ENCODE assay signal across 33 cellular contexts in genomic region chr22:20843501-20843900, GRCh38. TPM values are rescaled to one million over a fixed set of nuclear protein-coding genes. Genes with fewer than 3 reads are reported as not detected.
DNase-seq lines count a peak whose midpoint lies in the region; ATAC-seq and TF ChIP-seq lines count a peak whose summit lies in the region.
"Had no signal": no experiment of that assay in that cellular context is flagged by ENCODE, and none has a peak within 500 bp of the region (broad histone marks: within the 10 kb centered on the region; RNA-seq: fewer than 3 reads in every experiment).

No MANE protein-coding gene starts in this region.

- H3F3A ChIP-seq in PC-9 (ENCODE audit: insufficient read depth, low read depth) = peaks cover 5% of the 10 kb centered on the region; the same call in 1 of the 2 replicates

- no peak for TF ChIP-seq CTCF in 22Rv1 (IDR thresholded peaks at IDR 0.05)
- no peak for TF ChIP-seq CTCF in PC-9 (conservative IDR thresholded peaks at IDR 0.05)
- no peak for TF ChIP-seq CTCF in left lung (IDR thresholded peaks at IDR 0.05)

- POLR2A ChIA-PET in PC-9 (lab: Charles Lee; ENCODE audit: unreplicated experiment) = no interaction called here

- H3K4me3 ChIP-seq in PC-9 (no peak overlapping the region), left lung (no peak overlapping the region), right cardiac atrium (ENCODE audit: low read length) (no peak overlapping the region)
- H3K4me3 ChIP-seq: A549, cardiac muscle cell, coronary artery, SJCRH30 had no signal

- 24% methylated on average over 2 of the region's 2 CpGs for whole genome bisulfite sequencing in right cardiac atrium

- peaks cover 37% of the 10 kb centered on the region for H3K79me2 ChIP-seq in PC-9 (ENCODE audit: low read depth)

- H3K4me1 ChIP-seq in PC-9 (replicated peaks; ENCODE audit: insufficient read depth) = peaks cover 28% of the 10 kb centered on the region
- peaks cover 0 to 5% of the 10 kb centered on the region in 2 donors for H3K4me1 ChIP-seq in left lung
- H3K4me1 ChIP-seq in right cardiac atrium (ENCODE audit: control insufficient read depth, insufficient read depth, low read length) = peaks cover 6% of the 10 kb centered on the region

- intact Hi-C loops in PC-9 (cut with micrococcal nuclease; ENCODE audit: unreplicated experiment) (no loop called here), left lung (cut with DNase I) (no loop called here), cardiac septum (cut with DNase I) (no loop called here), right cardiac atrium (cut with DNase I) (no loop called here)

- peak overlapping the region; percentile 60 for H3K4me2 ChIP-seq in PC-9
- H3K4me2 ChIP-seq: A549 had no signal

- no peak overlapping the region for H2AFZ ChIP-seq in PC-9

- CTCF ChIA-PET in PC-9 (lab: Charles Lee) = no interaction called here

- H3K9me2 ChIP-seq in PC-9 (ENCODE audit: insufficient read depth) = no peaks in the 10 kb centered on the region

- no peaks in the 10 kb centered on the region for H3K27me3 ChIP-seq in PC-9 (ENCODE audit: insufficient read depth, low read depth)
- H3K27me3 ChIP-seq in left lung = no peaks in the 10 kb centered on the region
- H3K27me3 ChIP-seq in right cardiac atrium (ENCODE audit: control insufficient read depth, insufficient read depth) = no peaks in the 10 kb centered on the region
- H3K27me3 ChIP-seq: cardiac muscle cell, SJCRH30 had no signal

- DNase-seq in ELF-1 (ENCODE audit: low read depth, low spot score) (peak; percentile 37), PC-9 (peak in 1 of 2 experiments; percentile 74), left lung (no peak), cardiac septum (ENCODE audit: low spot score) (no peak), right cardiac atrium (no peak), NCI-H1105 (lab: John Stamatoyannopoulos, UW) (no peak)
- DNase-seq: activated CD4-positive, alpha-beta T cell treated with anti-CD3 and anti-CD28 coated beads for 4 hours; activated CD8-positive, alpha-beta T cell treated with anti-CD3 and anti-CD28 coated beads, Interleukin-2, amount 10 ng/mL, durations not matched to agents 7 days and 5 days; activated effector memory CD4-positive, alpha-beta T cell treated with Interleukin-2 at 50 U/mL for 16 hours; activated naive CD8-positive, alpha-beta T cell treated with anti-CD3 and anti-CD28 coated beads for 36 hours; activated T-cell treated with anti-CD3 and anti-CD28 coated beads for 4 hours; anterior cingulate cortex; CD8-positive, alpha-beta memory T cell; effector memory CD8-positive, alpha-beta T cell; H9; Kasumi-1; MV-4-11; naive thymus-derived CD4-positive, alpha-beta T cell; NCI-H146; NCI-H446 treated with DMSO at 0.1 percent for 48 hours; occipital lobe; RPMI8226; SJCRH30; SW 1271; T1000; WERI-Rb-1 had no signal

- BruUV-seq in PC-9 (replicated peaks; lab: Mats Ljungman, UMichigan) = no TSS peak

- H4K20me1 ChIP-seq in PC-9 (ENCODE audit: insufficient read depth) = no peaks in the 10 kb centered on the region

- H3K27ac ChIP-seq in 22Rv1 = peak overlapping the region; percentile 61
- no peak overlapping the region for H3K27ac ChIP-seq in PC-9
- H3K27ac ChIP-seq in left lung = no peak overlapping the region
- no peak overlapping the region for H3K27ac ChIP-seq in right cardiac atrium (ENCODE audit: low read length)
- H3K27ac ChIP-seq: A549, cardiac muscle cell, coronary artery, SJCRH30, WERI-Rb-1 had no signal

- no peaks in the 10 kb centered on the region for H3K9me3 ChIP-seq in PC-9 (ENCODE audit: insufficient read depth, low read depth)
- no peaks in the 10 kb centered on the region for H3K9me3 ChIP-seq in left lung
- H3K9me3 ChIP-seq in right cardiac atrium (ENCODE audit: control insufficient read depth, low read length) = no peaks in the 10 kb centered on the region
- H3K9me3 ChIP-seq: A549, SJCRH30 had no signal

- peak; percentile 58 for ATAC-seq in left lung
- no peak for ATAC-seq in right cardiac atrium
- ATAC-seq in HG02852 (IDR thresholded peaks at IDR 0.05; ENCODE audit: unreplicated experiment) = no peak
- ATAC-seq: A549; activated CD8-positive, alpha-beta T cell treated with anti-CD3 and anti-CD28 coated beads, Interleukin-2, amount 10 ng/mL, durations not matched to agents 7 days and 5 days; effector memory CD8-positive, alpha-beta T cell; HepG2; naive thymus-derived CD4-positive, alpha-beta T cell; stimulated activated memory B cell treated with anti-CD40 and anti-IgM and Interleukin-4, amounts not matched to agents 10 μg/mL and 1 μg/mL and 100 μg/mL, for 72 hours had no signal

- H3K36me3 ChIP-seq in PC-9 (ENCODE audit: low read depth) (no peaks in the 10 kb centered on the region), left lung (no peaks in the 10 kb centered on the region)
- H3K36me3 ChIP-seq: cardiac muscle cell, SJCRH30, WERI-Rb-1 had no signal

RNA-seq across cellular contexts. Expression of gene PI4KA, which starts 15.1 kb away (rescaled TPM):
- total RNA-seq in PC-9 (2021) = 24.7 and 27.9 TPM in 2 replicates
- total RNA-seq in left lung = 100 to 1,000 TPM in 1 of 2 donors, 10 to 100 TPM in 1; 86.7 to 108 TPM
- 52.6 TPM for total RNA-seq in cardiac septum
- total RNA-seq in right cardiac atrium = 10 to 100 TPM; 50.9 to 61.9 (median 53.2) TPM
- 31.3 TPM for polyA plus RNA-seq in right cardiac atrium

RNA-seq across cellular contexts. Expression of gene SNAP29, which starts 15.3 kb away (rescaled TPM):
- 13.5 and 17.8 TPM in 2 replicates for total RNA-seq in PC-9 (2021)
- 10 to 100 TPM; 26.7 to 28.7 TPM for total RNA-seq in left lung
- total RNA-seq in cardiac septum = 23.6 TPM
- total RNA-seq in right cardiac atrium = 10 to 100 TPM; 25.1 to 27.8 (median 26.5) TPM
- polyA plus RNA-seq in right cardiac atrium = 18.8 TPM
